In genomic region chr15:44536298-44536961, GRCh38 we compare ENCODE assay signal across 8 cellular contexts. TPM values are rescaled to one million over a fixed set of nuclear protein-coding genes. Genes with fewer than 3 reads are reported as not detected.
DNase-seq lines count a peak whose midpoint lies in the region; ATAC-seq and TF ChIP-seq lines count a peak whose summit lies in the region.

No MANE protein-coding gene starts in this region.

- peak; percentile 73 for ATAC-seq in GM18511 (IDR thresholded peaks at IDR 0.05; ENCODE audit: unreplicated experiment)
- ATAC-seq in HG02884 (IDR thresholded peaks at IDR 0.05; ENCODE audit: unreplicated experiment) = peak; percentile 45
- peak; percentile 80 for ATAC-seq in foreskin keratinocyte

- peaks cover 22% of the 10 kb centered on the region for H3K79me2 ChIP-seq in neural cell (replicated peaks; ENCODE audit: insufficient read depth, low read length)

- no peaks in the 10 kb centered on the region for H3K36me3 ChIP-seq in neural cell (ENCODE audit: insufficient read depth, low read length)

- DNase-seq in C1 segment of cervical spinal cord (lab: John Stamatoyannopoulos, UW) = peak in 12 of 14 donors; percentile 55 to 98 (median 93)
- DNase-seq in NCI-H1436 (lab: John Stamatoyannopoulos, UW) = peak; percentile 90
- no peak for DNase-seq in activated CD4-positive, alpha-beta memory T cell treated with anti-CD3 and anti-CD28 coated beads, Interleukin-2, amount 10 ng/mL, durations not matched to agents 7 days and 5 days
- peak; percentile 62 to 83 for DNase-seq in foreskin keratinocyte
- no peak for DNase-seq in NCI-H446 (lab: John Stamatoyannopoulos, UW)

- no peaks in the 10 kb centered on the region for H3K9me3 ChIP-seq in neural cell (ENCODE audit: low read length)

- peak overlapping the region; percentile 95 for H3K4me2 ChIP-seq in neural cell (ENCODE audit: low read length)

- no peak for TF ChIP-seq RAD21 in neural cell (conservative IDR thresholded peaks at IDR 0.05)

- peaks cover 10% of the 10 kb centered on the region for H3K4me1 ChIP-seq in foreskin keratinocyte

- H3K4me1 Mint-ChIP-seq in activated CD4-positive, alpha-beta memory T cell treated with anti-CD3 and anti-CD28 coated beads, Interleukin-2, amount 10 ng/mL, durations not matched to agents 7 days and 5 days = peaks cover 49% of the 10 kb centered on the region

- peak overlapping the region; percentile 95 for H3K27ac Mint-ChIP-seq in activated CD4-positive, alpha-beta memory T cell treated with anti-CD3 and anti-CD28 coated beads, Interleukin-2, amount 10 ng/mL, durations not matched to agents 7 days and 5 days

- H3K9me2 ChIP-seq in neural cell (ENCODE audit: insufficient read depth, low read length) = no peaks in the 10 kb centered on the region

- CTCF ChIA-PET in activated CD4-positive, alpha-beta memory T cell treated with anti-CD3 and anti-CD28 coated beads, Interleukin-2, amount 10 ng/mL, durations not matched to agents 7 days and 5 days (lab: Charles Lee) = interaction anchor here (0.7 to 4.3 kb wide), 2 partner anchors 8 to 9 kb away, joined by 3 to 32 read pairs; no protein-coding TSS in a partner anchor

- peak overlapping the region; percentile 90 for H3K4me3 ChIP-seq in neural cell (ENCODE audit: low read length)

- no peaks in the 10 kb centered on the region for H3K27me3 Mint-ChIP-seq in activated CD4-positive, alpha-beta memory T cell treated with anti-CD3 and anti-CD28 coated beads, Interleukin-2, amount 10 ng/mL, durations not matched to agents 7 days and 5 days

- H4K20me1 ChIP-seq in neural cell (ENCODE audit: insufficient read depth) = no peaks in the 10 kb centered on the region

- peak overlapping the region; percentile 72 for H3K9ac ChIP-seq in neural cell (ENCODE audit: low read length)

- POLR2A ChIA-PET in activated CD4-positive, alpha-beta memory T cell treated with anti-CD3 and anti-CD28 coated beads, Interleukin-2, amount 10 ng/mL, durations not matched to agents 7 days and 5 days (lab: Charles Lee) = interaction anchor here (0.5 to 2.8 kb wide), 19 partner anchors 9 to 709 kb away, joined by 3 to 78 read pairs (median 6); partner anchors contain the start of genes B2M, CTDSPL2, GOLM2 and PATL2

- H3K9me3 Mint-ChIP-seq in activated CD4-positive, alpha-beta memory T cell treated with anti-CD3 and anti-CD28 coated beads, Interleukin-2, amount 10 ng/mL, durations not matched to agents 7 days and 5 days = no peaks in the 10 kb centered on the region

- peaks cover 44% of the 10 kb centered on the region for H3K36me3 Mint-ChIP-seq in activated CD4-positive, alpha-beta memory T cell treated with anti-CD3 and anti-CD28 coated beads, Interleukin-2, amount 10 ng/mL, durations not matched to agents 7 days and 5 days (ENCODE audit: low read depth)

- H3K27me3 ChIP-seq in foreskin keratinocyte (no peaks in the 10 kb centered on the region), neural cell (ENCODE audit: insufficient read depth, low read depth, low read length) (no peaks in the 10 kb centered on the region)

- TF ChIP-seq CTCF in foreskin keratinocyte (conservative IDR thresholded peaks at IDR 0.05) (peak; percentile 57), neural cell (IDR thresholded peaks at IDR 0.05; ENCODE audit: poor library complexity, severe bottlenecking) (peak; percentile 57)

- peak overlapping the region; percentile 76 for H2AFZ ChIP-seq in neural cell (ENCODE audit: low read depth, low read length)

- H3K27ac ChIP-seq in foreskin keratinocyte (peak overlapping the region; percentile 90), neural cell (ENCODE audit: low read length) (peak overlapping the region; percentile 77)

- no peak for TF ChIP-seq EP300 in neural cell (conservative IDR thresholded peaks at IDR 0.05; ENCODE audit: poor library complexity, severe bottlenecking)

- H3K4me3 Mint-ChIP-seq in activated CD4-positive, alpha-beta memory T cell treated with anti-CD3 and anti-CD28 coated beads, Interleukin-2, amount 10 ng/mL, durations not matched to agents 7 days and 5 days = peak overlapping the region; percentile 84

- H3F3A ChIP-seq in neural cell (ENCODE audit: insufficient read depth, low read length, poor library complexity, severe bottlenecking) = no peaks in the 10 kb centered on the region

TF ChIP-seq in neural cell, 6 proteins besides CTCF, POLR2A, EP300 and RAD21:
- TF ChIP-seq SMC3 (conservative IDR thresholded peaks at IDR 0.05; ENCODE audit: poor library complexity) = peak; percentile 8
- TF ChIP-seq TAF1 (IDR thresholded peaks at IDR 0.05; ENCODE audit: low read depth) = no peak
- peak; percentile 42 for TF ChIP-seq MXI1 (conservative IDR thresholded peaks at IDR 0.05; ENCODE audit: poor library complexity, severe bottlenecking)
- no peak for TF ChIP-seq EZH2 (IDR thresholded peaks at IDR 0.05; ENCODE audit: borderline replicate concordance, insufficient read depth, low read length, poor library complexity, severe bottlenecking)
- no peak for TF ChIP-seq POLR2AphosphoS5 (IDR thresholded peaks at IDR 0.05)
- TF ChIP-seq REST (IDR thresholded peaks at IDR 0.05; ENCODE audit: borderline replicate concordance) = peak; percentile 37

RNA-seq across cellular contexts. Expression of gene EIF3J, which starts 0.5 kb away (rescaled TPM):
- total RNA-seq in activated CD4-positive, alpha-beta memory T cell treated with anti-CD3 and anti-CD28 coated beads, Interleukin-2, amount 10 ng/mL, durations not matched to agents 7 days and 5 days = 10 to 100 TPM; 70.6 to 87.8 TPM
- total RNA-seq in foreskin keratinocyte = 66.2 and 77.2 TPM in 2 replicates
- 59.9 and 72.5 TPM in 2 replicates for polyA plus RNA-seq in foreskin keratinocyte
- 51.4 and 52.9 TPM in 2 replicates for polyA plus RNA-seq in neural cell
- polyA minus RNA-seq in neural cell = 61.1 and 76.1 TPM in 2 replicates

Comparison
In these comparisons a context has a peak if more than half of its experiments do, and no peak if none do; other contexts are left out.
1. DNase-seq: peak in C1 segment of cervical spinal cord (12 of 14), NCI-H1436 (single experiment) and foreskin keratinocyte (2 of 2); none in activated CD4-positive, alpha-beta memory T cell treated with anti-CD3 and anti-CD28 coated beads, Interleukin-2, amount 10 ng/mL, durations not matched to agents 7 days and 5 days (single experiment) and NCI-H446 (0 of 2).
2. Peak in every context shown above with its lines, with median percentiles within 50 percentile points of each other: ATAC-seq.